Comparison of ENCODE assay signal across 9 cellular contexts in genomic region chr1:246647113-246647512, GRCh38.
DNase-seq lines count a peak whose midpoint lies in the region; ATAC-seq, FAIRE-seq and TF ChIP-seq lines count a peak whose summit lies in the region.
"Had no signal": no experiment of that assay in that cellular context is flagged by ENCODE, and none has a peak within 500 bp of the region (broad histone marks: within the 10 kb centered on the region; RNA-seq: fewer than 3 reads in every experiment).

No MANE protein-coding gene starts in this region.

- H3K4me2 ChIP-seq in A549 (no peak overlapping the region), mesendoderm (ENCODE audit: low read length) (no peak overlapping the region)

- no peak for FAIRE-seq in A549 (lab: Jason Lieb, UNC)

- no peak overlapping the region for H3K23ac ChIP-seq in mesendoderm (ENCODE audit: low read length)

- no peak overlapping the region for H3K56ac ChIP-seq in mesendoderm (ENCODE audit: low read length)

- peak in 1 of 2 experiments; percentile 40 for DNase-seq in A549 (ENCODE audit: low read depth in 1 of 2, low spot score in 1 of 2)
- peak; percentile 80 for DNase-seq in NCI-H146 (lab: John Stamatoyannopoulos, UW)
- DNase-seq in ecto neural progenitor cell (ENCODE audit: low spot score) = peak; percentile 62
- peak; percentile 92 for DNase-seq in mesendoderm
- DNase-seq in stimulated activated CD4-positive, alpha-beta T cell treated with anti-CD3 and anti-CD28 coated beads, Interleukin-2, amount 100 ng/mL, for 24 hours = no peak
- no peak for DNase-seq in foreskin melanocyte
- DNase-seq: DMS79 treated with DMSO at 0.1 percent for 48 hours had no signal

- no peak overlapping the region for H4K5ac ChIP-seq in mesendoderm (ENCODE audit: low read length)

- 0 out of 5 replicates have a peak, but pooled peaks of 1 of the 2 experiments have one; percentile 17 for TF ChIP-seq RAD21 in A549 (conservative IDR thresholded peaks at IDR 0.05 in 1 of 2, IDR thresholded peaks at IDR 0.05 in 1 of 2)

- POLR2A ChIA-PET in A549 (lab: Yijun Ruan, JAX) = no interaction called here

- no peak overlapping the region for H2BK120ac ChIP-seq in mesendoderm (ENCODE audit: low read depth, low read length)

- ATAC-seq in A549 (peak; percentile 68 to 92; a peak in 5 of 6 replicates), HG03025 (IDR thresholded peaks at IDR 0.05; ENCODE audit: low FRiP score, unreplicated experiment) (no peak), HG03571 (IDR thresholded peaks at IDR 0.05; ENCODE audit: unreplicated experiment) (no peak)

- CTCF ChIA-PET in A549 (lab: Yijun Ruan, JAX) = no interaction called here

- H3K4me3 ChIP-seq in A549 = no peak overlapping the region
- H3K4me3 ChIP-seq in mesendoderm (ENCODE audit: low read length) = no peak overlapping the region

- no peaks in the 10 kb centered on the region for H3K79me1 ChIP-seq in mesendoderm (ENCODE audit: low read length)

- no peak overlapping the region for H3K9ac ChIP-seq in mesendoderm (ENCODE audit: low read length)

- H2AK5ac ChIP-seq in mesendoderm (ENCODE audit: low read length) = no peak overlapping the region

- no peak overlapping the region for H3K27ac ChIP-seq in A549
- no peak overlapping the region for H3K27ac ChIP-seq in mesendoderm (ENCODE audit: low read depth, low read length)

- TF ChIP-seq EP300 in A549 (IDR thresholded peaks at IDR 0.05) = no peak

- H3K27me3 ChIP-seq in mesendoderm (ENCODE audit: insufficient read depth, low read length, poor library complexity) = no peaks in the 10 kb centered on the region

- H3K36me3 ChIP-seq in mesendoderm (ENCODE audit: control insufficient read depth, insufficient read depth, low read length) = no peaks in the 10 kb centered on the region

- H3K9me3 ChIP-seq in A549 = no peaks in the 10 kb centered on the region

- no peak for TF ChIP-seq POLR2A in A549 (IDR thresholded peaks at IDR 0.05; ENCODE audit: low read length)

- H2BK5ac ChIP-seq in mesendoderm (ENCODE audit: low read length) = no peak overlapping the region

- 71% methylated on average over 10 of the region's 10 CpGs for WGBS in A549 (ENCODE audit: missing lambda C conversion rate)
- no CpG with 5 or more reads among the region's 10 CpGs for WGBS in mesendoderm (ENCODE audit: extremely low coverage, insufficient coverage, low lambda C conversion rate)

- no peak overlapping the region for H2BK15ac ChIP-seq in mesendoderm (replicated peaks; ENCODE audit: low read depth)

- no peak overlapping the region for H3K18ac ChIP-seq in mesendoderm (ENCODE audit: low read length)

- no peaks in the 10 kb centered on the region for H3K79me2 ChIP-seq in mesendoderm (ENCODE audit: control insufficient read depth, insufficient read depth, low read length)

- no peaks in the 10 kb centered on the region for H3K4me1 ChIP-seq in A549
- H3K4me1 ChIP-seq in mesendoderm (ENCODE audit: control insufficient read depth, low read depth, low read length) = no peaks in the 10 kb centered on the region

- no peak overlapping the region for H4K8ac ChIP-seq in mesendoderm (ENCODE audit: low read depth, low read length)

- H3K4ac ChIP-seq in mesendoderm (ENCODE audit: low read depth, low read length) = no peak overlapping the region

- no peak for TF ChIP-seq CTCF in A549 (IDR thresholded peaks at IDR 0.05)

TF ChIP-seq in A549, 52 proteins besides CTCF, POLR2A, EP300 and RAD21:
- no peak for TF ChIP-seq FOSB (CRISPR knock-in tag; IDR thresholded peaks at IDR 0.05)

Comparison
In these comparisons a context has a peak if more than half of its experiments do, and no peak if none do; other contexts are left out.
1. ATAC-seq: peak in A549 (2 of 2); none in HG03025 (single experiment) and HG03571 (single experiment).
2. DNase-seq: peak in NCI-H146 (single experiment), ecto neural progenitor cell (single experiment) and mesendoderm (single experiment); none in stimulated activated CD4-positive, alpha-beta T cell treated with anti-CD3 and anti-CD28 coated beads, Interleukin-2, amount 100 ng/mL, for 24 hours (0 of 2) and foreskin melanocyte (single experiment).